Comparison of ENCODE assay signal across 19 cellular contexts in genomic region chr3:70400194-70400593, GRCh38.
DNase-seq lines count a peak whose midpoint lies in the region; ATAC-seq and TF ChIP-seq lines count a peak whose summit lies in the region.
"Had no signal": no experiment of that assay in that cellular context is flagged by ENCODE, and none has a peak within 500 bp of the region (broad histone marks: within the 10 kb centered on the region; RNA-seq: fewer than 3 reads in every experiment).

No MANE protein-coding gene starts in this region.

- H3K27me3 Mint-ChIP-seq in CD8-positive, alpha-beta memory T cell, result peaks cover 0 to 4% of the 10 kb centered on the region in 2 donors
- no peaks in the 10 kb centered on the region for H3K27me3 Mint-ChIP-seq in stimulated activated memory B cell treated with anti-CD40 and anti-IgM and Interleukin-4, amounts not matched to agents 10 μg/mL and 1 μg/mL and 100 μg/mL, for 72 hours

- TF ChIP-seq CTCF in adrenal gland (IDR thresholded peaks at IDR 0.05), result no peak

- no peaks in the 10 kb centered on the region for H3K36me3 Mint-ChIP-seq in CD8-positive, alpha-beta memory T cell
- no peaks in the 10 kb centered on the region for H3K36me3 Mint-ChIP-seq in stimulated activated memory B cell treated with anti-CD40 and anti-IgM and Interleukin-4, amounts not matched to agents 10 μg/mL and 1 μg/mL and 100 μg/mL, for 72 hours

- H3K27ac Mint-ChIP-seq in CD8-positive, alpha-beta memory T cell, result no peak overlapping the region
- no peak overlapping the region for H3K27ac Mint-ChIP-seq in stimulated activated memory B cell treated with anti-CD40 and anti-IgM and Interleukin-4, amounts not matched to agents 10 μg/mL and 1 μg/mL and 100 μg/mL, for 72 hours
- H3K27ac Mint-ChIP-seq: activated B cell treated with CpG ODN at 0.5 μM for 24 hours; activated CD8-positive, alpha-beta T cell treated with anti-CD3 and anti-CD28 coated beads for 36 hours; activated naive CD8-positive, alpha-beta T cell treated with anti-CD3 and anti-CD28 coated beads, Interleukin-2, amount 50 U/mL, for 24 hours had no signal

- peaks cover 0 to 2% (median 0%) of the 10 kb centered on the region in 5 donors for H3K9me3 Mint-ChIP-seq in CD8-positive, alpha-beta memory T cell
- H3K9me3 Mint-ChIP-seq in stimulated activated memory B cell treated with anti-CD40 and anti-IgM and Interleukin-4, amounts not matched to agents 10 μg/mL and 1 μg/mL and 100 μg/mL, for 72 hours, result peaks cover 3% of the 10 kb centered on the region
- H3K9me3 Mint-ChIP-seq: activated B cell treated with CpG ODN at 0.5 μM for 24 hours; activated CD8-positive, alpha-beta T cell treated with anti-CD3 and anti-CD28 coated beads for 36 hours; activated naive CD8-positive, alpha-beta T cell treated with anti-CD3 and anti-CD28 coated beads, Interleukin-2, amount 50 U/mL, for 24 hours had no signal

- no peaks in the 10 kb centered on the region for H3K9me3 ChIP-seq in CD8-positive, alpha-beta memory T cell (ENCODE audit: low read length)
- no peaks in the 10 kb centered on the region for H3K9me3 ChIP-seq in adrenal gland (replicated peaks in 1 of 3)
- H3K9me3 ChIP-seq: left ventricle myocardium inferior, right lobe of liver had no signal

- no peak overlapping the region for H3K27ac ChIP-seq in CD8-positive, alpha-beta memory T cell (ENCODE audit: low read depth, low read length)
- H3K27ac ChIP-seq in adrenal gland, result no peak overlapping the region
- H3K27ac ChIP-seq: left ventricle myocardium inferior, PC-9, right lobe of liver had no signal

- H3K27me3 ChIP-seq in CD8-positive, alpha-beta memory T cell (ENCODE audit: insufficient read depth, low read length, poor library complexity, severe bottlenecking), result no peaks in the 10 kb centered on the region
- H3K27me3 ChIP-seq in adrenal gland, result no peaks in the 10 kb centered on the region
- H3K27me3 ChIP-seq: right lobe of liver had no signal

- POLR2A ChIA-PET in CD8-positive, alpha-beta memory T cell (lab: Charles Lee), result no interaction called here

- CTCF ChIA-PET in CD8-positive, alpha-beta memory T cell (lab: Charles Lee), result no interaction called here

- H3K4me1 Mint-ChIP-seq in CD8-positive, alpha-beta memory T cell, result no peaks in the 10 kb centered on the region
- H3K4me1 Mint-ChIP-seq in stimulated activated memory B cell treated with anti-CD40 and anti-IgM and Interleukin-4, amounts not matched to agents 10 μg/mL and 1 μg/mL and 100 μg/mL, for 72 hours, result no peaks in the 10 kb centered on the region
- H3K4me1 Mint-ChIP-seq: activated B cell treated with CpG ODN at 0.5 μM for 24 hours; activated naive CD8-positive, alpha-beta T cell treated with anti-CD3 and anti-CD28 coated beads, Interleukin-2, amount 50 U/mL, for 24 hours had no signal

- DNase-seq in CD8-positive, alpha-beta memory T cell, result no peak
- no peak for DNase-seq in adrenal gland
- no peak for DNase-seq in activated CD8-positive, alpha-beta memory T cell treated with anti-CD3 and anti-CD28 coated beads, Interleukin-2, amount 50 U/mL, for 48 hours
- DNase-seq: activated B cell treated with CpG ODN at 0.5 μM for 24 hours; activated CD8-positive, alpha-beta T cell treated with anti-CD3 and anti-CD28 coated beads for 36 hours; activated naive CD8-positive, alpha-beta T cell treated with anti-CD3 and anti-CD28 coated beads, Interleukin-2, amount 50 U/mL, for 24 hours; activated T-cell treated with anti-CD3 and anti-CD28 coated beads, Interleukin-2, amount 50 U/mL, for 48 hours; DMS79 treated with DMSO at 0.1 percent for 48 hours; left ventricle myocardium inferior; NCI-H2081 treated with DMSO at 0.1 percent for 48 hours; NCI-H748 treated with DMSO at 0.1 percent for 48 hours; PC-9; right lobe of liver had no signal

- no peak overlapping the region for H3K4me3 ChIP-seq in CD8-positive, alpha-beta memory T cell (ENCODE audit: low read length)
- H3K4me3 ChIP-seq in adrenal gland, result no peak overlapping the region
- H3K4me3 ChIP-seq: left ventricle myocardium inferior, PC-9, right lobe of liver had no signal

- TF ChIP-seq POLR2A in GM18505 (IDR thresholded peaks at IDR 0.05; ENCODE audit: borderline replicate concordance, extremely low read depth, insufficient read depth, insufficient read length), result no peak
- TF ChIP-seq POLR2A in adrenal gland (IDR thresholded peaks at IDR 0.05), result no peak

- ATAC-seq in GM18505 (IDR thresholded peaks at IDR 0.05; ENCODE audit: unreplicated experiment) (peak; percentile 95), GM21367 (IDR thresholded peaks at IDR 0.05; ENCODE audit: unreplicated experiment) (peak; percentile 79), HG02798 (IDR thresholded peaks at IDR 0.05; ENCODE audit: poor library complexity, unreplicated experiment) (peak; percentile 81), HG03442 (IDR thresholded peaks at IDR 0.05; ENCODE audit: unreplicated experiment) (peak; percentile 66)
- ATAC-seq in stimulated activated memory B cell treated with anti-CD40 and anti-IgM and Interleukin-4, amounts not matched to agents 10 μg/mL and 1 μg/mL and 100 μg/mL, for 72 hours, result no peak
- ATAC-seq: activated CD8-positive, alpha-beta T cell treated with anti-CD3 and anti-CD28 coated beads for 36 hours; activated naive CD8-positive, alpha-beta T cell treated with anti-CD3 and anti-CD28 coated beads, Interleukin-2, amount 50 U/mL, for 24 hours; esophagus mucosa; right lobe of liver had no signal

- no peaks in the 10 kb centered on the region for H3K4me1 ChIP-seq in CD8-positive, alpha-beta memory T cell (ENCODE audit: insufficient read depth, low read length)
- no peaks in the 10 kb centered on the region for H3K4me1 ChIP-seq in adrenal gland (replicated peaks in 1 of 2)
- H3K4me1 ChIP-seq: left ventricle myocardium inferior, right lobe of liver had no signal

- no peaks in the 10 kb centered on the region for H3K36me3 ChIP-seq in CD8-positive, alpha-beta memory T cell (ENCODE audit: insufficient read depth, low read length)
- H3K36me3 ChIP-seq in adrenal gland (replicated peaks in 1 of 2), result no peaks in the 10 kb centered on the region
- H3K36me3 ChIP-seq: left ventricle myocardium inferior, right lobe of liver had no signal

- 45 to 79% (median 61%) methylated on average over 3 of the region's 3 CpGs for whole genome bisulfite sequencing in adrenal gland, 4 donors

- no peak overlapping the region for H3K4me3 Mint-ChIP-seq in CD8-positive, alpha-beta memory T cell
- no peak overlapping the region for H3K4me3 Mint-ChIP-seq in stimulated activated memory B cell treated with anti-CD40 and anti-IgM and Interleukin-4, amounts not matched to agents 10 μg/mL and 1 μg/mL and 100 μg/mL, for 72 hours
- H3K4me3 Mint-ChIP-seq: activated B cell treated with CpG ODN at 0.5 μM for 24 hours; activated CD8-positive, alpha-beta T cell treated with anti-CD3 and anti-CD28 coated beads for 36 hours; activated naive CD8-positive, alpha-beta T cell treated with anti-CD3 and anti-CD28 coated beads, Interleukin-2, amount 50 U/mL, for 24 hours had no signal

- intact Hi-C loops in adrenal gland (cut with DNase I), result no loop called here
